In genomic region chr14:52801014-52801708, GRCh38 we compare ENCODE assay signal across 11 cellular contexts. TPM values are rescaled to one million over a fixed set of nuclear protein-coding genes. Genes with fewer than 3 reads are reported as not detected.
A peak's percentile ranks its signal among the peaks of the same experiment; 100 is the strongest.
DNase-seq lines count a peak whose midpoint lies in the region; ATAC-seq and TF ChIP-seq lines count a peak whose summit lies in the region.
"Had no signal": no experiment of that assay in that cellular context is flagged by ENCODE, and none has a peak within 500 bp of the region (broad histone marks: within the 10 kb centered on the region; RNA-seq: fewer than 3 reads in every experiment).

No MANE protein-coding gene starts in this region.

- intact Hi-C loops in Right ventricle myocardium superior (cut with DNase I) = no loop called here
- intact Hi-C loops in cardiac septum (cut with DNase I) = no loop called here
- intact Hi-C loops in body of pancreas (cut with DNase I) = no loop called here
- intact Hi-C loops in left lung (cut with DNase I) = no loop called here
- intact Hi-C loops in aorta (cut with DNase I) = loop anchor here in 1 of 2 donors (5.0 kb wide), 1 partner anchor 151 kb away; the partner anchor contains the start of gene FERMT2

- TF ChIP-seq CTCF in body of pancreas (IDR thresholded peaks at IDR 0.05) = no peak
- no peak for TF ChIP-seq CTCF in left lung (IDR thresholded peaks at IDR 0.05)

- no peak for TF ChIP-seq POLR2A in body of pancreas (IDR thresholded peaks at IDR 0.05)

- no peaks in the 10 kb centered on the region for H3K36me3 ChIP-seq in body of pancreas (replicated peaks in 1 of 2; ENCODE audit: insufficient read depth in 1 of 2, low read depth in 2 of 2)
- H3K36me3 ChIP-seq in left lung = no peaks in the 10 kb centered on the region
- H3K36me3 ChIP-seq in aorta (ENCODE audit: control insufficient read depth in 1 of 2, insufficient read depth in 2 of 2, low read length in 1 of 2) = no peaks in the 10 kb centered on the region

- H3K27ac ChIP-seq in body of pancreas (peak overlapping the region in 3 of 4 donors; percentile 6 to 63 (median 46)), left lung (peak overlapping the region; percentile 36 to 60), aorta (ENCODE audit: low read depth in 1 of 2, low read length in 2 of 2) (peak overlapping the region; percentile 73 to 98)

- ATAC-seq in Right ventricle myocardium superior (ENCODE audit: poor library complexity) (peak; percentile 48), body of pancreas (peak; percentile 15), left lung (peak; percentile 62), aorta (ENCODE audit: low FRiP score) (peak; percentile 80)

- 60 to 69% methylated on average over 5 of the region's 5 CpGs for WGBS in body of pancreas, 2 donors
- 27 to 29% methylated on average over 5 of the region's 5 CpGs for WGBS in aorta, 2 donors

- H3K4me3 ChIP-seq in body of pancreas (no peak overlapping the region), left lung (no peak overlapping the region), aorta (ENCODE audit: low read length in 2 of 2) (no peak overlapping the region)

- no peak for DNase-seq in Right ventricle myocardium superior
- DNase-seq in cardiac septum (ENCODE audit: low spot score) = no peak
- DNase-seq in body of pancreas = peak in 1 of 4 donors; percentile 14
- DNase-seq in left lung = no peak
- DNase-seq in aorta = peak; percentile 56 to 86
- DNase-seq in CD1c-positive myeloid dendritic cell (ENCODE audit: extremely low spot score) = no peak
- no peak for DNase-seq in NCI-H524 (lab: John Stamatoyannopoulos, UW)
- no peak for DNase-seq in activated CD4-positive, alpha-beta T cell treated with anti-CD3 and anti-CD28 coated beads for 48 hours
- DNase-seq: activated CD4-positive, alpha-beta memory T cell treated with anti-CD3 and anti-CD28 coated beads for 36 hours; DMS 273 treated with DMSO at 0.1 percent for 48 hours; retina had no signal

- H3K4me1 ChIP-seq in body of pancreas (no peaks in the 10 kb centered on the region), left lung (no peaks in the 10 kb centered on the region), aorta (ENCODE audit: control insufficient read depth in 1 of 2, insufficient read depth in 2 of 2, low read length in 2 of 2) (peaks cover 0 to 2% of the 10 kb centered on the region in 2 donors)

- H3K9me3 ChIP-seq in body of pancreas (no peaks in the 10 kb centered on the region), left lung (no peaks in the 10 kb centered on the region), aorta (ENCODE audit: control insufficient read depth, low read length) (no peaks in the 10 kb centered on the region)

- H3K27me3 ChIP-seq in body of pancreas = no peaks in the 10 kb centered on the region
- no peaks in the 10 kb centered on the region for H3K27me3 ChIP-seq in left lung
- H3K27me3 ChIP-seq in aorta (ENCODE audit: control insufficient read depth in 1 of 2, insufficient read depth in 2 of 2, low read length in 1 of 2) = no peaks in the 10 kb centered on the region

RNA-seq across cellular contexts. Expression of gene GNPNAT1, which starts 9.8 kb away (rescaled TPM):
- total RNA-seq in Right ventricle myocardium superior (5.8 TPM), cardiac septum (7.7 TPM), body of pancreas (10 to 100 TPM in 1 of 2 donors, 1 to 10 TPM in 1; 9.6 to 27.0 TPM), left lung (10 to 100 TPM; 19.1 to 22.3 TPM), aorta (10 to 100 TPM; 17.6 to 32.4 TPM)
- polyA plus RNA-seq in aorta = 10 to 100 TPM in 1 of 2 donors, 1 to 10 TPM in 1; 9.8 to 16.3 TPM

Comparison
In these comparisons a context has a peak if more than half of its experiments do, and no peak if none do; other contexts are left out.
1. ATAC-seq: peak in every context shown above with its lines; median percentile 80 in aorta; 62 in left lung; 48 in Right ventricle myocardium superior; 15 in body of pancreas.
2. DNase-seq: peak in aorta (2 of 2); none in Right ventricle myocardium superior (single experiment), cardiac septum (single experiment), left lung (0 of 2), CD1c-positive myeloid dendritic cell (single experiment), NCI-H524 (0 of 2) and activated CD4-positive, alpha-beta T cell treated with anti-CD3 and anti-CD28 coated beads for 48 hours (single experiment).
3. Peak in every context shown above with its lines, with median percentiles within 50 percentile points of each other: H3K27ac ChIP-seq.